Comparison of ENCODE assay signal across 8 cellular contexts in genomic region chr19:48400018-48400742, GRCh38. TPM values are rescaled to one million over a fixed set of nuclear protein-coding genes. Genes with fewer than 3 reads are reported as not detected.
DNase-seq lines count a peak whose midpoint lies in the region; ATAC-seq and TF ChIP-seq lines count a peak whose summit lies in the region.

No MANE protein-coding gene starts in this region.

- H3K79me2 ChIP-seq in H9 (ENCODE audit: insufficient read depth, low read length): no peaks in the 10 kb centered on the region; the same call in 1 of the 2 replicates

- no peak overlapping the region for H3T11ph ChIP-seq in H9 (ENCODE audit: low read length)

- H3K79me1 ChIP-seq in H9 (ENCODE audit: insufficient read depth, low read depth, low read length, poor library complexity, severe bottlenecking): no peaks in the 10 kb centered on the region

- H3K27ac ChIP-seq in BLaER1 (no peak overlapping the region), H9 (ENCODE audit: insufficient read length, low read depth, low read length) (peak overlapping the region; percentile 78), SJSA1 (no peak overlapping the region)

- peak overlapping the region; percentile 99 for H3K27ac Mint-ChIP-seq in H9
- H3K27ac Mint-ChIP-seq in nephron: peak overlapping the region; percentile 83 to 95 (median 84)

- peak overlapping the region; percentile 63 for H3K18ac ChIP-seq in H9 (ENCODE audit: insufficient read length, low read depth, low read length)

- WGBS in H9 (ENCODE audit: extremely low coverage, insufficient read length, low lambda C conversion rate): no CpG with 5 or more reads among the region's 14 CpGs

- H3K4me1 ChIP-seq in BLaER1 (peaks cover 41% of the 10 kb centered on the region), H9 (ENCODE audit: insufficient read depth, low read length) (peaks cover 8% of the 10 kb centered on the region; the same call in 1 of the 2 replicates), SJSA1 (replicated peaks) (peaks cover 18% of the 10 kb centered on the region)

- no peak overlapping the region for H4K91ac ChIP-seq in H9 (ENCODE audit: insufficient read length, low read depth, low read length)

- DNase-seq in H9 (peak; percentile 98), SJSA1 (ENCODE audit: low read depth in 1 of 2, low spot score in 2 of 2) (peak; percentile 65 to 72), epidermal melanocyte (ENCODE audit: insufficient read length, low spot score) (peak; percentile 66), NCI-H1105 treated with DMSO at 0.1 percent for 48 hours (lab: John Stamatoyannopoulos, UW) (no peak)

- no peak overlapping the region for H2AFZ ChIP-seq in H9 (ENCODE audit: low read length)

- H3K9ac ChIP-seq in BLaER1 (no peak overlapping the region), H9 (ENCODE audit: extremely low read depth, insufficient read length, low read length) (peak overlapping the region; percentile 5)

- H3K23me2 ChIP-seq in H9 (ENCODE audit: insufficient read length, low read depth, low read length, poor library complexity, severe bottlenecking): peaks cover 15% of the 10 kb centered on the region

- no peak for ATAC-seq in HG02678 (IDR thresholded peaks at IDR 0.05; ENCODE audit: unreplicated experiment)
- ATAC-seq in HG02885 (IDR thresholded peaks at IDR 0.05; ENCODE audit: poor library complexity, unreplicated experiment): no peak

- H4K8ac ChIP-seq in H9 (replicated peaks; ENCODE audit: insufficient read length, low read depth, low read length): no peak overlapping the region

- H4K20me1 ChIP-seq in BLaER1: no peaks in the 10 kb centered on the region
- no peaks in the 10 kb centered on the region for H4K20me1 ChIP-seq in H9 (ENCODE audit: control insufficient read depth, insufficient read depth, insufficient read length)

- H2BK12ac ChIP-seq in H9 (ENCODE audit: insufficient read length, low read depth, low read length): no peak overlapping the region

- no peak overlapping the region for H4K5ac ChIP-seq in H9 (ENCODE audit: insufficient read length, low read depth, low read length)

- H3K27me3 ChIP-seq in BLaER1: peaks cover 54% of the 10 kb centered on the region
- H3K27me3 ChIP-seq in H9 (ENCODE audit: insufficient read depth, low read length): peaks cover 3% of the 10 kb centered on the region; the same call in 1 of the 2 replicates
- peaks cover 29% of the 10 kb centered on the region for H3K27me3 ChIP-seq in SJSA1 (replicated peaks)

- no peak overlapping the region; the same call in 1 of the 2 replicates for H3K4ac ChIP-seq in H9 (ENCODE audit: low read depth, low read length)

- H2BK20ac ChIP-seq in H9 (ENCODE audit: low read depth, low read length, poor library complexity, severe bottlenecking): no peak overlapping the region

- no peak overlapping the region for H2BK15ac ChIP-seq in H9 (ENCODE audit: low read depth, low read length)

- TF ChIP-seq CTCF in H9 (conservative IDR thresholded peaks at IDR 0.05) (no peak), nephron (IDR thresholded peaks at IDR 0.05; ENCODE audit: unreplicated experiment in 3 of 3) (no peak)

- H2BK5ac ChIP-seq in H9 (ENCODE audit: insufficient read length, low read length): no peak overlapping the region

- H2AK5ac ChIP-seq in H9 (ENCODE audit: insufficient read length, low read length): no peak overlapping the region

- no peaks in the 10 kb centered on the region for H3K36me3 ChIP-seq in BLaER1
- no peaks in the 10 kb centered on the region for H3K36me3 ChIP-seq in SJSA1

- H3K9me3 Mint-ChIP-seq in H9 (no peaks in the 10 kb centered on the region; a peak in 1 of 5 replicates), nephron (no peaks in the 10 kb centered on the region)

- H3K4me3 Mint-ChIP-seq in H9 (peak overlapping the region; percentile 64 to 77), nephron (peak overlapping the region; percentile 74 to 88 (median 87))

- H3K4me3 ChIP-seq in BLaER1: no peak overlapping the region
- H3K4me3 ChIP-seq in SJSA1: peak overlapping the region; percentile 13; the same call in 1 of the 2 replicates

- H3K23ac ChIP-seq in H9 (ENCODE audit: insufficient read length, low read depth, low read length): no peak overlapping the region

- H3K56ac ChIP-seq in H9 (ENCODE audit: insufficient read length, low read depth, low read length): no peak overlapping the region

- H3K36me3 Mint-ChIP-seq in H9 (ENCODE audit: insufficient read depth in 1 of 3, low read depth in 3 of 3): no peaks in the 10 kb centered on the region; a peak in 1 of 7 replicates
- no peaks in the 10 kb centered on the region for H3K36me3 Mint-ChIP-seq in nephron (ENCODE audit: low read depth)

- no peak overlapping the region for H2BK120ac ChIP-seq in H9 (ENCODE audit: low read depth, low read length, poor library complexity, severe bottlenecking)

- H3K14ac ChIP-seq in H9 (ENCODE audit: insufficient read depth, low read length): peak overlapping the region; percentile 34; the same call in 1 of the 2 replicates

- peak overlapping the region; percentile 19; the same call in 1 of the 2 replicates for H3K4me2 ChIP-seq in BLaER1
- peak overlapping the region; percentile 47 for H3K4me2 ChIP-seq in H9 (ENCODE audit: insufficient read depth, insufficient read length, low read length)

- H3K9me3 ChIP-seq in BLaER1 (peaks cover 13% of the 10 kb centered on the region; the same call in 1 of the 2 replicates), H9 (ENCODE audit: control insufficient read depth, low read depth, low read length) (no peaks in the 10 kb centered on the region), SJSA1 (replicated peaks) (no peaks in the 10 kb centered on the region)

- H3K4me1 Mint-ChIP-seq in H9 (peaks cover 50 to 68% of the 10 kb centered on the region in 2 experiments), nephron (peaks cover 50% of the 10 kb centered on the region)

- H3K27me3 Mint-ChIP-seq in H9 (ENCODE audit: low read depth) (peaks cover 30% of the 10 kb centered on the region), nephron (ENCODE audit: low read depth) (peaks cover 43% of the 10 kb centered on the region)

RNA-seq across cellular contexts. Expression of gene GRIN2D, which starts 6.7 kb away (rescaled TPM):
- 5.9 and 6.2 TPM in 2 replicates for total RNA-seq in H9 (2021)
- total RNA-seq in SJSA1 (2014; rRNA removed; shearing (Covaris generic)): 0.05 TPM in 1 of 2 replicates, not detected in the other

RNA-seq across cellular contexts. Expression of gene KDELR1, which starts 8.8 kb away (rescaled TPM):
- total RNA-seq in H9 (2021): 195 and 198 TPM in 2 replicates
- total RNA-seq in SJSA1 (2014; rRNA removed; shearing (Covaris generic)): 58.0 and 99.3 TPM in 2 replicates

RNA-seq across cellular contexts. Expression of gene SYNGR4, which starts 36.0 kb away (rescaled TPM):
- total RNA-seq in H9 (2021): 0.31 TPM in 1 of 2 replicates, not detected in the other
- not detected in 2 replicates for total RNA-seq in SJSA1 (2014; rRNA removed; shearing (Covaris generic))

RNA-seq across cellular contexts. Expression of gene TMEM143, which starts 36.4 kb away (rescaled TPM):
- total RNA-seq in H9 (2021): 15.2 and 16.0 TPM in 2 replicates
- total RNA-seq in SJSA1 (2014; rRNA removed; shearing (Covaris generic)): 0.38 and 3.2 TPM in 2 replicates

RNA-seq across cellular contexts. Expression of gene GRWD1, which starts 45.6 kb away (rescaled TPM):
- total RNA-seq in H9 (2021): 92.0 and 94.6 TPM in 2 replicates
- 50.5 and 73.1 TPM in 2 replicates for total RNA-seq in SJSA1 (2014; rRNA removed; shearing (Covaris generic))
